Comparison of ENCODE assay signal across 13 cellular contexts in genomic region chr7:105205592-105206211, GRCh38.
DNase-seq lines count a peak whose midpoint lies in the region; ATAC-seq lines count a peak whose summit lies in the region.
"Had no signal": no experiment of that assay in that cellular context is flagged by ENCODE, and none has a peak within 500 bp of the region (broad histone marks: within the 10 kb centered on the region; RNA-seq: fewer than 3 reads in every experiment).

No MANE protein-coding gene starts in this region.

- H3K9me3 Mint-ChIP-seq in CD4-positive, alpha-beta memory T cell = no peaks in the 10 kb centered on the region
- H3K9me3 Mint-ChIP-seq in activated naive CD8-positive, alpha-beta T cell treated with anti-CD3 and anti-CD28 coated beads, Interleukin-2, amount 10 ng/mL, durations not matched to agents 7 days and 5 days = no peaks in the 10 kb centered on the region

- peaks cover 32% of the 10 kb centered on the region for H3K4me1 ChIP-seq in CD4-positive, alpha-beta memory T cell (ENCODE audit: insufficient read depth, low read length)

- peaks cover 13% of the 10 kb centered on the region for H3K36me3 ChIP-seq in CD4-positive, alpha-beta memory T cell (ENCODE audit: insufficient read depth, low read length)
- H3K36me3 ChIP-seq in H7 (replicated peaks; ENCODE audit: control insufficient read depth, insufficient read depth, low read length) = no peaks in the 10 kb centered on the region

- no peaks in the 10 kb centered on the region for H3K27me3 ChIP-seq in CD4-positive, alpha-beta memory T cell (ENCODE audit: insufficient read depth, low read length)
- H3K27me3 ChIP-seq in H7 (ENCODE audit: control insufficient read depth, insufficient read depth, low read length) = no peaks in the 10 kb centered on the region

- H3K4me3 ChIP-seq in CD4-positive, alpha-beta memory T cell (ENCODE audit: low read length in 2 of 2) = no peak overlapping the region
- no peak overlapping the region for H3K4me3 ChIP-seq in H7 (ENCODE audit: insufficient read depth, low read depth, low read length)
- H3K4me3 ChIP-seq: skin epidermis had no signal

- POLR2A ChIA-PET in CD4-positive, alpha-beta memory T cell (lab: Charles Lee; ENCODE audit: partially characterized antibody) = no interaction called here
- POLR2A ChIA-PET in activated naive CD8-positive, alpha-beta T cell treated with anti-CD3 and anti-CD28 coated beads, Interleukin-2, amount 10 ng/mL, durations not matched to agents 7 days and 5 days (lab: Charles Lee) = no interaction called here

- H3K36me3 Mint-ChIP-seq in CD4-positive, alpha-beta memory T cell = peaks cover 26 to 27% of the 10 kb centered on the region in 2 donors
- H3K36me3 Mint-ChIP-seq in activated naive CD8-positive, alpha-beta T cell treated with anti-CD3 and anti-CD28 coated beads, Interleukin-2, amount 10 ng/mL, durations not matched to agents 7 days and 5 days = peaks cover 21% of the 10 kb centered on the region

- DNase-seq in CD4-positive, alpha-beta memory T cell = peak in 4 of 5 donors; percentile 32 to 47 (median 36)
- DNase-seq in activated CD4-positive, alpha-beta T cell treated with anti-CD3 and anti-CD28 coated beads for 4 hours = peak; percentile 14 to 33
- no peak for DNase-seq in activated naive CD8-positive, alpha-beta T cell treated with anti-CD3 and anti-CD28 coated beads, Interleukin-2, amount 10 ng/mL, durations not matched to agents 7 days and 5 days
- DNase-seq in stimulated activated CD4-positive, alpha-beta T cell treated with anti-CD3 and anti-CD28 coated beads, Interleukin-2, amount 100 ng/mL, for 24 hours = peak; percentile 27 to 34
- DNase-seq in H7 (no peak), ureter (ENCODE audit: low spot score) (no peak), activated gamma-delta T cell treated with Interleukin-2 at 50 U/mL for 16 hours (no peak)
- DNase-seq: AML-193, NCI-H1694, NCI-H526 treated with DMSO at 0.1 percent for 48 hours, occipital lobe had no signal

- peak overlapping the region; percentile 38 to 80 (median 57) for H3K27ac Mint-ChIP-seq in CD4-positive, alpha-beta memory T cell
- H3K27ac Mint-ChIP-seq in activated naive CD8-positive, alpha-beta T cell treated with anti-CD3 and anti-CD28 coated beads, Interleukin-2, amount 10 ng/mL, durations not matched to agents 7 days and 5 days = peak overlapping the region; percentile 37

- no peaks in the 10 kb centered on the region for H3K27me3 Mint-ChIP-seq in CD4-positive, alpha-beta memory T cell
- no peaks in the 10 kb centered on the region for H3K27me3 Mint-ChIP-seq in activated naive CD8-positive, alpha-beta T cell treated with anti-CD3 and anti-CD28 coated beads, Interleukin-2, amount 10 ng/mL, durations not matched to agents 7 days and 5 days

- no peaks in the 10 kb centered on the region for H3K9me3 ChIP-seq in CD4-positive, alpha-beta memory T cell (ENCODE audit: control insufficient read depth in 1 of 2, low read length in 2 of 2)

- intact Hi-C loops in CD4-positive, alpha-beta memory T cell (cut with micrococcal nuclease) = no loop called here

- peak; percentile 68 for ATAC-seq in activated naive CD8-positive, alpha-beta T cell treated with anti-CD3 and anti-CD28 coated beads, Interleukin-2, amount 10 ng/mL, durations not matched to agents 7 days and 5 days (ENCODE audit: low read depth)
- ATAC-seq in GM18868 (IDR thresholded peaks at IDR 0.05; ENCODE audit: unreplicated experiment) = no peak

- peak overlapping the region in 5 of 8 donors; percentile 2 to 58 (median 21) for H3K4me3 Mint-ChIP-seq in CD4-positive, alpha-beta memory T cell
- H3K4me3 Mint-ChIP-seq in activated naive CD8-positive, alpha-beta T cell treated with anti-CD3 and anti-CD28 coated beads, Interleukin-2, amount 10 ng/mL, durations not matched to agents 7 days and 5 days = peak overlapping the region; percentile 55

- no peak overlapping the region for H3K27ac ChIP-seq in CD4-positive, alpha-beta memory T cell (ENCODE audit: low read depth, low read length)
- H3K27ac ChIP-seq: skin epidermis had no signal

- peaks cover 38 to 59% (median 49%) of the 10 kb centered on the region in 4 donors for H3K4me1 Mint-ChIP-seq in CD4-positive, alpha-beta memory T cell
- peaks cover 37% of the 10 kb centered on the region for H3K4me1 Mint-ChIP-seq in activated naive CD8-positive, alpha-beta T cell treated with anti-CD3 and anti-CD28 coated beads, Interleukin-2, amount 10 ng/mL, durations not matched to agents 7 days and 5 days

- CTCF ChIA-PET in CD4-positive, alpha-beta memory T cell (lab: Charles Lee; ENCODE audit: partially characterized antibody) = no interaction called here

Comparison
In these comparisons a context has a peak if more than half of its experiments do, and no peak if none do; other contexts are left out.
1. DNase-seq: peak in CD4-positive, alpha-beta memory T cell (4 of 5), activated CD4-positive, alpha-beta T cell treated with anti-CD3 and anti-CD28 coated beads for 4 hours (2 of 2) and stimulated activated CD4-positive, alpha-beta T cell treated with anti-CD3 and anti-CD28 coated beads, Interleukin-2, amount 100 ng/mL, for 24 hours (2 of 2); none in activated naive CD8-positive, alpha-beta T cell treated with anti-CD3 and anti-CD28 coated beads, Interleukin-2, amount 10 ng/mL, durations not matched to agents 7 days and 5 days (single experiment), H7 (single experiment), ureter (single experiment) and activated gamma-delta T cell treated with Interleukin-2 at 50 U/mL for 16 hours (single experiment).